ENCODE assay signal across 3 cellular contexts in the genomic region with DNA sequence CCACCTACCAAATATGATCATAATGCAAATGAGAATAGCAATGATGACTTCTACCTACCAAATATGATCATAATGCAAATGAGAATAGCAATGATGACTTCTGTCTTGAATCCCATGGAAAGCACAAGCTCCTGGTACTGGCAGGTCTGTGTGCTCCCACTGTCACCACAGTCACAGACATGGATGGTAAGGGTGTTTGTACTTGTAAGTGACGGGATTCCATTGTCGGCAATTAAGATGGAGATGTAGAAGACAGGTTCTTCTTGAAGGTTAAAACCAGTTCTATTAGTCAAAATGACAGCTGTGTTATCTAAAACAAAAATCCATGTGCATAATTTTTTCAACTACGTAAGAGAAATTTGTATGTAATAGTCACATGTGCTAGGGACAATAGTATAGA.
"Had no signal": no experiment of that assay in that cellular context is flagged by ENCODE, and none has a peak within 500 bp of the region (broad histone marks: within the 10 kb centered on the region; RNA-seq: fewer than 3 reads in every experiment).

No MANE protein-coding gene starts in this region.

- DNase-seq: GDM1, GF-D8 had no signal

- ATAC-seq: GM12878 had no signal

- H3K4me3 ChIP-seq: GM12878 had no signal
